In the genomic region with DNA sequence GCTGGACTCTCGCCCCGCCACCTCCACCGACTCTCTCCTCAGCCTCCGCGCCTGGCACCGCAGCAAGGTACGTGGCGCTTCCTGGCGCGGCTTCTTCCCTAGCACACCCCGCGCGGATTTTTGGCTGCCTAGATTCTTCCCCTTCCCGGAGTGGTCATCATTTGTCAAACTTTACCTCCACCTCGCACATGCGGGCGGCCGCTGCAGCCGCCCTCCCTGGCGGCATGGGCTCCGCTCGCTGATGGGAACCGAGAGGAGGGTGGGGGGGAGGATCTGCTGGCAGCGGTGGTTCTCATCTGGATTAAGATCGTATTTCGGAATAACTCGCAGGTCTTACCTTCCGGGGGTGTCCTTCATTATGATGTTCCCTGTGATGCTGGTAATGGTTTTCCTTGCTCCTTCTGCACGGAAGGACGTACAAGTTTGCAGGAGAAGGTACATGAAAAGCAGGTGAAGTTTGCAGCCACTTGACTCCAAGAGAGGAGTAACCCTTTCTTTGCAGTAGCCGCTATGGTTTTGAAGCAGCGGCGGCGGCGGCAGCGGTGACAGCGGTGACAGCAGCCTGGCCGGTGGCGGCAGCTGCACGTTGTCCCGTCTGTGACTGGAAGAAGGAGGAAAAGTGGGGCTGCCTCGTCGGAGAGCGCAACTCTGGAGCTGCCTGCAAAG, we compare ENCODE assay signal across 7 cellular contexts.
A peak's percentile ranks its signal among the peaks of the same experiment; 100 is the strongest.
DNase-seq lines count a peak whose midpoint lies in the region; ATAC-seq and TF ChIP-seq lines count a peak whose summit lies in the region.

No MANE protein-coding gene starts in this region.

- H3K9me3 ChIP-seq in psoas muscle, result no peaks in the 10 kb centered on the region

- in situ Hi-C loops in GM13976 (cut with MboI; ENCODE audit: low sequenced_read_pairs, unreplicated experiment), result loop anchor here (25.0 kb wide), 1 partner anchor 603 kb away; no protein-coding TSS in a partner anchor

- no peak overlapping the region for H3K27ac ChIP-seq in psoas muscle

- DNase-seq in GM13976 (ENCODE audit: low spot score) (peak; percentile 47), globus pallidus (ENCODE audit: low spot score) (peak; percentile 27), psoas muscle (peak; percentile 13 to 47)
- no peak for DNase-seq in T-helper 2 cell treated with Interferon-gamma antibody and Interleukin-4, amounts not matched to agents 5 μg/mL and 100 μg/mL, for 36 hours (ENCODE audit: low spot score)
- no peak for DNase-seq in stimulated activated naive CD4-positive, alpha-beta T cell treated with Interleukin-2 at 50 U/mL for 16 hours (lab: John Stamatoyannopoulos, UW)
- no peak for DNase-seq in activated CD4-positive, CD25-positive, alpha-beta regulatory T cell (lab: John Stamatoyannopoulos, UW)

- 0 to 1% (median 1%) methylated on average over 44 of the region's 44 CpGs for WGBS in psoas muscle, 3 donors

- peaks cover 2% of the 10 kb centered on the region for H3K4me1 Mint-ChIP-seq in T-helper 2 cell treated with Interferon-gamma antibody and Interleukin-4, amounts not matched to agents 5 μg/mL and 100 μg/mL, for 36 hours (ENCODE audit: low read depth)

- H3K36me3 Mint-ChIP-seq in T-helper 2 cell treated with Interferon-gamma antibody and Interleukin-4, amounts not matched to agents 5 μg/mL and 100 μg/mL, for 36 hours (ENCODE audit: low read depth), result no peaks in the 10 kb centered on the region

- H3K36me3 ChIP-seq in psoas muscle (ENCODE audit: insufficient read depth in 1 of 2, low read depth in 1 of 2), result no peaks in the 10 kb centered on the region

- peak overlapping the region; percentile 51 for H3K4me3 Mint-ChIP-seq in T-helper 2 cell treated with Interferon-gamma antibody and Interleukin-4, amounts not matched to agents 5 μg/mL and 100 μg/mL, for 36 hours

- H3K27ac Mint-ChIP-seq in T-helper 2 cell treated with Interferon-gamma antibody and Interleukin-4, amounts not matched to agents 5 μg/mL and 100 μg/mL, for 36 hours, result no peak overlapping the region

- intact Hi-C loops in psoas muscle (cut with DNase I), result no loop called here

- TF ChIP-seq CTCF in GM13976 (IDR thresholded peaks at IDR 0.05; ENCODE audit: borderline replicate concordance, control extremely low read depth, extremely low read depth, insufficient read depth, missing control alignments) (peak; percentile 10), psoas muscle (IDR thresholded peaks at IDR 0.05) (no peak)

- H3K27me3 Mint-ChIP-seq in T-helper 2 cell treated with Interferon-gamma antibody and Interleukin-4, amounts not matched to agents 5 μg/mL and 100 μg/mL, for 36 hours (ENCODE audit: low read depth), result peaks cover 40% of the 10 kb centered on the region

- peak overlapping the region; percentile 66 for H3K4me3 ChIP-seq in psoas muscle

- no peaks in the 10 kb centered on the region for H3K9me3 Mint-ChIP-seq in T-helper 2 cell treated with Interferon-gamma antibody and Interleukin-4, amounts not matched to agents 5 μg/mL and 100 μg/mL, for 36 hours

- ATAC-seq in HG02759 (IDR thresholded peaks at IDR 0.05; ENCODE audit: unreplicated experiment) (peak; percentile 18), psoas muscle (peak in 1 of 4 donors; percentile 5)

- H3K27me3 ChIP-seq in psoas muscle (ENCODE audit: insufficient read depth in 3 of 3, low read length in 2 of 3), result peaks cover 0 to 64% (median 2%) of the 10 kb centered on the region in 3 donors

- no peaks in the 10 kb centered on the region for H3K4me1 ChIP-seq in psoas muscle

Comparison
In these comparisons a context has a peak if more than half of its experiments do, and no peak if none do; other contexts are left out.
1. DNase-seq: peak in GM13976 (single experiment), globus pallidus (single experiment) and psoas muscle (2 of 2); none in T-helper 2 cell treated with Interferon-gamma antibody and Interleukin-4, amounts not matched to agents 5 μg/mL and 100 μg/mL, for 36 hours (single experiment), stimulated activated naive CD4-positive, alpha-beta T cell treated with Interleukin-2 at 50 U/mL for 16 hours (single experiment) and activated CD4-positive, CD25-positive, alpha-beta regulatory T cell (0 of 4).